In genomic region chr20:5178046-5178445, GRCh38 we compare ENCODE assay signal across 14 cellular contexts. TPM values are rescaled to one million over a fixed set of nuclear protein-coding genes. Genes with fewer than 3 reads are reported as not detected.
A peak's percentile ranks its signal among the peaks of the same experiment; 100 is the strongest.
DNase-seq lines count a peak whose midpoint lies in the region; ATAC-seq, FAIRE-seq and TF ChIP-seq lines count a peak whose summit lies in the region.
"Had no signal": no experiment of that assay in that cellular context is flagged by ENCODE, and none has a peak within 500 bp of the region (broad histone marks: within the 10 kb centered on the region; RNA-seq: fewer than 3 reads in every experiment).

No MANE protein-coding gene starts in this region.

- no peak overlapping the region for H2AFZ ChIP-seq in astrocyte (ENCODE audit: low read depth, low read length)

- no peak for TF ChIP-seq POLR2A in heart left ventricle (IDR thresholded peaks at IDR 0.05)

- DNase-seq in heart left ventricle: no peak
- no peak for DNase-seq in right cardiac atrium
- DNase-seq in NCI-H1694 (lab: John Stamatoyannopoulos, UW): peak; percentile 4
- no peak for DNase-seq in astrocyte (ENCODE audit: low read depth)
- DNase-seq in mucosa of descending colon: no peak
- DNase-seq in activated naive CD4-positive, alpha-beta T cell treated with anti-CD3 and anti-CD28 coated beads, Interleukin-2, amount 50 U/mL, for 16 hours: no peak
- DNase-seq: HCEC 1CT, NCI-H2081, NCI-H524 had no signal

- no peak overlapping the region for H3K27ac Mint-ChIP-seq in astrocyte (ENCODE audit: unreplicated experiment)

- ATAC-seq in heart left ventricle (no peak), right cardiac atrium (no peak), HG03439 (IDR thresholded peaks at IDR 0.05; ENCODE audit: unreplicated experiment) (no peak), mucosa of descending colon (no peak)
- ATAC-seq: A549 had no signal

- TF ChIP-seq CTCF in heart left ventricle (IDR thresholded peaks at IDR 0.05) (no peak), astrocyte (IDR thresholded peaks at IDR 0.05; ENCODE audit: insufficient read depth, low read depth, low read length) (no peak), mucosa of descending colon (IDR thresholded peaks at IDR 0.05) (no peak)

- H3K4me3 ChIP-seq in heart left ventricle (no peak overlapping the region), right cardiac atrium (ENCODE audit: low read length) (no peak overlapping the region), astrocyte (ENCODE audit: insufficient read depth, low read depth, low read length) (no peak overlapping the region), mucosa of descending colon (no peak overlapping the region)
- H3K4me3 ChIP-seq: A549, SJSA1 had no signal

- H3K79me2 ChIP-seq in astrocyte (ENCODE audit: insufficient read depth, low read length): peaks cover 5% of the 10 kb centered on the region

- H3K27ac ChIP-seq in heart left ventricle (peak overlapping the region in 7 of 12 donors; percentile 2 to 32 (median 13)), right cardiac atrium (ENCODE audit: low read length) (no peak overlapping the region), astrocyte (ENCODE audit: low read depth, low read length) (no peak overlapping the region)
- H3K27ac ChIP-seq: A549, HL-60, SJSA1 had no signal

- peaks cover 12% of the 10 kb centered on the region for H4K20me1 ChIP-seq in astrocyte (ENCODE audit: insufficient read depth, low read length)

- peak overlapping the region; percentile 9 for H3K4me3 Mint-ChIP-seq in astrocyte (ENCODE audit: unreplicated experiment)
- H3K4me3 Mint-ChIP-seq: CD14-positive monocyte had no signal

- H3K4me1 Mint-ChIP-seq in astrocyte (ENCODE audit: low read depth, unreplicated experiment): peaks cover 39% of the 10 kb centered on the region

- peaks cover 2 to 90% (median 70%) of the 10 kb centered on the region in 12 donors for H3K4me1 ChIP-seq in heart left ventricle
- H3K4me1 ChIP-seq in right cardiac atrium (ENCODE audit: control insufficient read depth, insufficient read depth, low read length): peaks cover 13% of the 10 kb centered on the region
- H3K4me1 ChIP-seq in astrocyte (ENCODE audit: insufficient read depth, low read length): peaks cover 6% of the 10 kb centered on the region
- peaks cover 7% of the 10 kb centered on the region for H3K4me1 ChIP-seq in mucosa of descending colon (ENCODE audit: low read depth)

- H3K9ac ChIP-seq in astrocyte (ENCODE audit: low read length): no peak overlapping the region

- H3K36me3 Mint-ChIP-seq in astrocyte (ENCODE audit: low read depth, unreplicated experiment): peaks cover 17% of the 10 kb centered on the region

- H3K9me3 Mint-ChIP-seq in astrocyte (ENCODE audit: unreplicated experiment): no peaks in the 10 kb centered on the region
- H3K9me3 Mint-ChIP-seq: CD14-positive monocyte had no signal

- peaks cover 0 to 6% (median 0%) of the 10 kb centered on the region in 12 donors for H3K9me3 ChIP-seq in heart left ventricle
- no peaks in the 10 kb centered on the region for H3K9me3 ChIP-seq in right cardiac atrium (ENCODE audit: control insufficient read depth, low read length)
- H3K9me3 ChIP-seq in astrocyte (ENCODE audit: insufficient read depth, low read depth, low read length): no peaks in the 10 kb centered on the region
- no peaks in the 10 kb centered on the region for H3K9me3 ChIP-seq in mucosa of descending colon
- H3K9me3 ChIP-seq: A549 had no signal

- intact Hi-C loops in heart left ventricle (cut with DNase I) (loop anchor here in 1 of 10 donors (5.0 kb wide), 1 partner anchor 51 kb away; the partner anchor contains the start of gene CDS2), right cardiac atrium (cut with DNase I) (no loop called here), mucosa of descending colon (cut with DNase I, micrococcal nuclease) (no loop called here)

- no peaks in the 10 kb centered on the region for H3K27me3 Mint-ChIP-seq in astrocyte (ENCODE audit: low read depth, unreplicated experiment)

- H3K4me2 ChIP-seq in astrocyte (ENCODE audit: low read length): no peak overlapping the region
- H3K4me2 ChIP-seq: A549 had no signal

- H3K36me3 ChIP-seq in heart left ventricle: peaks cover 0 to 89% (median 69%) of the 10 kb centered on the region in 9 donors
- peaks cover 7% of the 10 kb centered on the region for H3K36me3 ChIP-seq in astrocyte (ENCODE audit: insufficient read depth, low read length)
- H3K36me3 ChIP-seq in mucosa of descending colon (ENCODE audit: low read depth): no peaks in the 10 kb centered on the region

- 81 to 87% (median 81%) methylated on average over 3 of the region's 3 CpGs for WGBS in heart left ventricle, 4 donors
- 81% methylated on average over 3 of the region's 3 CpGs for WGBS in right cardiac atrium

- no peak for FAIRE-seq in astrocyte (lab: Jason Lieb, UNC)
- FAIRE-seq: A549 had no signal

- H3K27me3 ChIP-seq in heart left ventricle (no peaks in the 10 kb centered on the region), right cardiac atrium (ENCODE audit: control insufficient read depth, insufficient read depth) (no peaks in the 10 kb centered on the region), astrocyte (ENCODE audit: insufficient read depth, low read length) (no peaks in the 10 kb centered on the region)
- H3K27me3 ChIP-seq: SJSA1 had no signal

RNA-seq across cellular contexts. Expression of gene CDS2, which starts 51.2 kb away (rescaled TPM):
- total RNA-seq in heart left ventricle: 100 to 1,000 TPM in 1 of 9 donors, 10 to 100 TPM in 8; 64.5 to 105 (median 86.8) TPM
- polyA plus RNA-seq in heart left ventricle: 10 to 100 TPM; 22.5 to 24.9 TPM
- 10 to 100 TPM; 79.4 to 98.6 (median 88.2) TPM for total RNA-seq in right cardiac atrium
- polyA plus RNA-seq in right cardiac atrium: 29.1 TPM
- total RNA-seq in astrocyte: 46.3 and 53.9 TPM in 2 replicates
- 10 to 100 TPM; 37.9 to 59.5 (median 39.6) TPM for total RNA-seq in mucosa of descending colon

RNA-seq across cellular contexts. Expression of gene PCNA, which starts 58.3 kb away (rescaled TPM):
- total RNA-seq in heart left ventricle (10 to 100 TPM; 20.2 to 52.7 (median 22.9) TPM), right cardiac atrium (10 to 100 TPM; 19.4 to 36.8 (median 25.7) TPM), astrocyte (73.0 and 77.6 TPM in 2 replicates), mucosa of descending colon (10 to 100 TPM; 43.4 to 91.1 (median 48.7) TPM)
- polyA plus RNA-seq in heart left ventricle (10 to 100 TPM; 18.7 to 45.4 TPM), right cardiac atrium (41.4 TPM)

Comparison
In these comparisons a context has a peak if more than half of its experiments do, and no peak if none do; other contexts are left out.
1. H3K27ac ChIP-seq: peak in heart left ventricle (7 of 12); none in right cardiac atrium (single experiment) and astrocyte (single experiment).